9 cellular contexts compared by ENCODE assay signal in genomic region chr2:42795871-42796301, GRCh38. TPM values are rescaled to one million over a fixed set of nuclear protein-coding genes. Genes with fewer than 3 reads are reported as not detected.
DNase-seq lines count a peak whose midpoint lies in the region; ATAC-seq, FAIRE-seq and TF ChIP-seq lines count a peak whose summit lies in the region.
"Had no signal": no experiment of that assay in that cellular context is flagged by ENCODE, and none has a peak within 500 bp of the region (broad histone marks: within the 10 kb centered on the region; RNA-seq: fewer than 3 reads in every experiment).

No MANE protein-coding gene starts in this region.

- H3K27ac Mint-ChIP-seq in astrocyte (ENCODE audit: unreplicated experiment) = peak overlapping the region; percentile 36

- no peak for TF ChIP-seq CTCF in astrocyte (IDR thresholded peaks at IDR 0.05; ENCODE audit: insufficient read depth, low read depth, low read length)
- no peak for TF ChIP-seq CTCF in prostate gland (IDR thresholded peaks at IDR 0.05)
- no peak for TF ChIP-seq CTCF in BE2C (IDR thresholded peaks at IDR 0.05; ENCODE audit: low read depth, low read length)

- H3K4me3 ChIP-seq in astrocyte (ENCODE audit: insufficient read depth, low read depth, low read length) (no peak overlapping the region), prostate gland (no peak overlapping the region), BE2C (ENCODE audit: low read depth, low read length) (no peak overlapping the region)
- H3K4me3 ChIP-seq: left lung had no signal

- peaks cover 4% of the 10 kb centered on the region for H3K4me1 ChIP-seq in astrocyte (ENCODE audit: insufficient read depth, low read length)
- H3K4me1 ChIP-seq in prostate gland (replicated peaks) = peaks cover 5% of the 10 kb centered on the region
- H3K4me1 ChIP-seq in BE2C = no peaks in the 10 kb centered on the region

- intact Hi-C loops in prostate gland (cut with DNase I) = loop anchor here (10.0 kb wide), 1 partner anchor 301 kb away; the partner anchor contains the start of gene KCNG3

- H4K20me1 ChIP-seq in astrocyte (ENCODE audit: insufficient read depth, low read length) = no peaks in the 10 kb centered on the region

- ATAC-seq in GM18907 (IDR thresholded peaks at IDR 0.05; ENCODE audit: unreplicated experiment) (peak; percentile 51), HG02852 (IDR thresholded peaks at IDR 0.05; ENCODE audit: unreplicated experiment) (peak; percentile 38)
- ATAC-seq: left lung had no signal

- no peak for FAIRE-seq in astrocyte (lab: Jason Lieb, UNC)

- no peaks in the 10 kb centered on the region for H3K79me2 ChIP-seq in astrocyte (ENCODE audit: insufficient read depth, low read length)

- no peaks in the 10 kb centered on the region for H3K36me3 ChIP-seq in astrocyte (ENCODE audit: insufficient read depth, low read length)
- no peaks in the 10 kb centered on the region for H3K36me3 ChIP-seq in prostate gland
- no peaks in the 10 kb centered on the region for H3K36me3 ChIP-seq in BE2C
- H3K36me3 ChIP-seq: left lung had no signal

- WGBS in prostate gland = 58% methylated on average over 2 of the region's 2 CpGs

- H3K9me3 Mint-ChIP-seq in astrocyte (ENCODE audit: unreplicated experiment) = peaks cover 6% of the 10 kb centered on the region

- H3K4me2 ChIP-seq in astrocyte (ENCODE audit: low read length) = no peak overlapping the region

- TF ChIP-seq POLR2A in prostate gland (IDR thresholded peaks at IDR 0.05) = no peak

- H3K27me3 Mint-ChIP-seq in astrocyte (ENCODE audit: low read depth, unreplicated experiment) = peaks cover 15% of the 10 kb centered on the region

- H3K4me1 Mint-ChIP-seq in astrocyte (ENCODE audit: low read depth, unreplicated experiment) = peaks cover 21% of the 10 kb centered on the region

- H3K27ac ChIP-seq in astrocyte (ENCODE audit: low read depth, low read length) (no peak overlapping the region), prostate gland (peak overlapping the region; percentile 55 to 60)
- H3K27ac ChIP-seq: left lung had no signal

- peak; percentile 14 for DNase-seq in astrocyte (ENCODE audit: low read depth)
- peak; percentile 39 for DNase-seq in prostate gland (ENCODE audit: low spot score)
- DNase-seq in 8988T = no peak
- DNase-seq in medulla oblongata (ENCODE audit: extremely low spot score) = no peak
- DNase-seq in NCI-H226 = no peak
- no peak for DNase-seq in BE2C
- DNase-seq: left lung had no signal

- H3K9ac ChIP-seq in astrocyte (ENCODE audit: low read length) = no peak overlapping the region

- H3K36me3 Mint-ChIP-seq in astrocyte (ENCODE audit: low read depth, unreplicated experiment) = peaks cover 4% of the 10 kb centered on the region

- no peak overlapping the region for H3K4me3 Mint-ChIP-seq in astrocyte (ENCODE audit: unreplicated experiment)

- H2AFZ ChIP-seq in astrocyte (ENCODE audit: low read depth, low read length) = no peak overlapping the region

- H3K27me3 ChIP-seq in astrocyte (ENCODE audit: insufficient read depth, low read length) (peaks cover 8% of the 10 kb centered on the region), prostate gland (replicated peaks; ENCODE audit: insufficient read depth) (no peaks in the 10 kb centered on the region), BE2C (no peaks in the 10 kb centered on the region)

- H3K9me3 ChIP-seq in astrocyte (ENCODE audit: insufficient read depth, low read depth, low read length) (no peaks in the 10 kb centered on the region), prostate gland (no peaks in the 10 kb centered on the region), BE2C (no peaks in the 10 kb centered on the region)
- H3K9me3 ChIP-seq: left lung had no signal

RNA-seq across cellular contexts. Expression of gene HAAO, which starts 3.5 kb away (rescaled TPM):
- total RNA-seq in astrocyte (1.1 and 1.3 TPM in 2 replicates), prostate gland (10 to 100 TPM; 10.3 to 14.0 TPM)
- not detected for polyA plus RNA-seq in BE2C (2012; ENCODE audit: insufficient read depth, insufficient read length, low read depth)

RNA-seq across cellular contexts. Expression of gene OXER1, which starts 32.0 kb away (rescaled TPM):
- total RNA-seq in astrocyte = 0.39 and 0.43 TPM in 2 replicates
- 1 to 10 TPM; 4.5 to 5.6 TPM for total RNA-seq in prostate gland
- not detected for polyA plus RNA-seq in BE2C (2012; ENCODE audit: insufficient read depth, insufficient read length, low read depth)

Comparison
In these comparisons a context has a peak if more than half of its experiments do, and no peak if none do; other contexts are left out.
1. DNase-seq: peak in astrocyte (single experiment) and prostate gland (single experiment); none in 8988T (single experiment), medulla oblongata (single experiment), NCI-H226 (single experiment) and BE2C (single experiment).